Comparison of ENCODE assay signal across 15 cellular contexts in the genomic region with DNA sequence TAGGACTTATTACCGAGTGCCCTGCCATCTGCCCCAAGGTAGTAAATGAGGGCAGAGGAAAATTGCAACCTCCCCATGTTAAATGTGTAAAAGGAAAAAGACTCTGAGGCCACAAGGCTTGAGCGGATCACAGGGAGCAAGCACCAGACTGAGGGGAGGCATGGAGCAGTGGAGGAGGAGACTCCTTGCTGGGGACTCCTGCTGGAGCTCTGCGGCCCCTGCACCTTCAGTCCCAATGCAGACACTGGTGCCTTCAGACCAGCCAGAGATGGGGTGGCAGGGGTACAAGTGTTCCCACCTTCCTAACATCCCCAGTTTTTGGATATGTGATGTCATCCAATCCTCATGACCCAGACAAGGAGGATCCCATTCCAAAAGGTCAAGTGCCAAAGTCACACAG.
DNase-seq lines count a peak whose midpoint lies in the region; ATAC-seq and TF ChIP-seq lines count a peak whose summit lies in the region.
"Had no signal": no experiment of that assay in that cellular context is flagged by ENCODE, and none has a peak within 500 bp of the region (broad histone marks: within the 10 kb centered on the region; RNA-seq: fewer than 3 reads in every experiment).

No MANE protein-coding gene starts in this region.

- H3K9me3 Mint-ChIP-seq in naive thymus-derived CD4-positive, alpha-beta T cell = peaks cover 0 to 1% (median 0%) of the 10 kb centered on the region in 11 donors
- H3K9me3 Mint-ChIP-seq: activated CD4-positive, alpha-beta memory T cell treated with anti-CD3 and anti-CD28 coated beads for 36 hours; memory B cell had no signal

- H3K4me3 ChIP-seq in A673 (ENCODE audit: low read depth, low read length, poor library complexity, severe bottlenecking) (no peak overlapping the region), WERI-Rb-1 (ENCODE audit: low read depth, low read length) (no peak overlapping the region)
- H3K4me3 ChIP-seq in naive thymus-derived CD4-positive, alpha-beta T cell (ENCODE audit: low read length) = no peak overlapping the region

- peak; percentile 31; the same call in 1 of the 2 replicates for TF ChIP-seq CTCF in A673 (conservative IDR thresholded peaks at IDR 0.05; ENCODE audit: low read depth, low read length)
- peak; percentile 63 for TF ChIP-seq CTCF in WERI-Rb-1 (IDR thresholded peaks at IDR 0.05; ENCODE audit: low read depth, low read length)

- no peak overlapping the region for H3K27ac Mint-ChIP-seq in naive thymus-derived CD4-positive, alpha-beta T cell
- H3K27ac Mint-ChIP-seq: activated CD4-positive, alpha-beta memory T cell treated with anti-CD3 and anti-CD28 coated beads for 36 hours; memory B cell had no signal

- peak; percentile 23 for DNase-seq in A673 (ENCODE audit: low spot score)
- DNase-seq in ELR (ENCODE audit: low read depth) = peak; percentile 41
- DNase-seq in WERI-Rb-1 = no peak
- DNase-seq in hepatic stellate cell (ENCODE audit: low spot score) = peak; percentile 32
- no peak for DNase-seq in Ammon's horn (ENCODE audit: low spot score)
- DNase-seq in naive thymus-derived CD4-positive, alpha-beta T cell = no peak
- DNase-seq: activated CD4-positive, alpha-beta memory T cell treated with anti-CD3 and anti-CD28 coated beads for 36 hours; aorta; NCI-H2029; nucleus accumbens; SHP77 had no signal

- no peaks in the 10 kb centered on the region for H3K4me1 ChIP-seq in A673 (ENCODE audit: insufficient read depth, low read length, poor library complexity, severe bottlenecking)
- no peaks in the 10 kb centered on the region for H3K4me1 ChIP-seq in naive thymus-derived CD4-positive, alpha-beta T cell (ENCODE audit: control insufficient read depth in 2 of 2, insufficient read depth in 2 of 2, low read length in 2 of 2)

- no peaks in the 10 kb centered on the region for H3K9me3 ChIP-seq in A673 (ENCODE audit: low read depth, low read length, poor library complexity, severe bottlenecking)
- no peaks in the 10 kb centered on the region for H3K9me3 ChIP-seq in WERI-Rb-1 (ENCODE audit: severe bottlenecking)
- no peaks in the 10 kb centered on the region for H3K9me3 ChIP-seq in naive thymus-derived CD4-positive, alpha-beta T cell (ENCODE audit: control insufficient read depth in 2 of 3, low read length in 3 of 3)

- no peaks in the 10 kb centered on the region for H3K27me3 Mint-ChIP-seq in naive thymus-derived CD4-positive, alpha-beta T cell

- CTCF ChIA-PET in A673 (lab: Charles Lee) = interaction anchor here (0.5 to 1.3 kb wide), 4 partner anchors 191 to 1028 kb away, joined by 3 to 4 read pairs (median 4); no protein-coding TSS in a partner anchor
- CTCF ChIA-PET in naive thymus-derived CD4-positive, alpha-beta T cell (lab: Charles Lee) = interaction anchor here (1.0 kb wide), 1 partner anchor 327 kb away, joined by 3 read pairs; no protein-coding TSS in a partner anchor

- no peaks in the 10 kb centered on the region for H3K36me3 Mint-ChIP-seq in naive thymus-derived CD4-positive, alpha-beta T cell
- H3K36me3 Mint-ChIP-seq: activated CD4-positive, alpha-beta memory T cell treated with anti-CD3 and anti-CD28 coated beads for 36 hours; memory B cell had no signal

- no peak for ATAC-seq in GM18873 (IDR thresholded peaks at IDR 0.05; ENCODE audit: low FRiP score, unreplicated experiment)
- ATAC-seq in HG03175 (IDR thresholded peaks at IDR 0.05; ENCODE audit: unreplicated experiment) = no peak
- no peak for ATAC-seq in naive thymus-derived CD4-positive, alpha-beta T cell

- POLR2A ChIA-PET in A673 (lab: Charles Lee; ENCODE audit: low non-redundant PET) = no interaction called here
- POLR2A ChIA-PET in naive thymus-derived CD4-positive, alpha-beta T cell (lab: Charles Lee) = no interaction called here

- no TSS peak for BruUV-seq in A673 (replicated peaks; lab: Mats Ljungman, UMichigan)

- no peak overlapping the region for H3K27ac ChIP-seq in A673 (ENCODE audit: low read depth, low read length, poor library complexity, severe bottlenecking)
- no peak overlapping the region for H3K27ac ChIP-seq in WERI-Rb-1
- no peak overlapping the region for H3K27ac ChIP-seq in naive thymus-derived CD4-positive, alpha-beta T cell (ENCODE audit: low read depth, low read length)
- H3K27ac ChIP-seq: C4-2B had no signal

- intact Hi-C loops in A673 (cut with micrococcal nuclease; ENCODE audit: unreplicated experiment) = loop anchor here (5.0 kb wide), 2 partner anchors 189 to 489 kb away; no protein-coding TSS in a partner anchor
- intact Hi-C loops in naive thymus-derived CD4-positive, alpha-beta T cell (cut with micrococcal nuclease) = no loop called here

- peaks cover 0 to 6% (median 2%) of the 10 kb centered on the region in 7 donors for H3K4me1 Mint-ChIP-seq in naive thymus-derived CD4-positive, alpha-beta T cell
- H3K4me1 Mint-ChIP-seq: memory B cell had no signal

- H3K27me3 ChIP-seq in A673 (replicated peaks; ENCODE audit: insufficient read depth, low read depth, low read length, poor library complexity) (no peaks in the 10 kb centered on the region), WERI-Rb-1 (ENCODE audit: insufficient read depth, low read depth, severe bottlenecking) (no peaks in the 10 kb centered on the region)
- H3K27me3 ChIP-seq in naive thymus-derived CD4-positive, alpha-beta T cell (ENCODE audit: control insufficient read depth in 2 of 2, insufficient read depth in 2 of 2, low read length in 2 of 2) = no peaks in the 10 kb centered on the region

- H3K36me3 ChIP-seq in A673 (ENCODE audit: insufficient read depth, low read length, poor library complexity, severe bottlenecking) (no peaks in the 10 kb centered on the region), WERI-Rb-1 (no peaks in the 10 kb centered on the region)
- no peaks in the 10 kb centered on the region for H3K36me3 ChIP-seq in naive thymus-derived CD4-positive, alpha-beta T cell (ENCODE audit: control insufficient read depth in 2 of 3, insufficient read depth in 3 of 3, low read length in 3 of 3)

- no peak overlapping the region for H3K4me3 Mint-ChIP-seq in naive thymus-derived CD4-positive, alpha-beta T cell
- H3K4me3 Mint-ChIP-seq: activated CD4-positive, alpha-beta memory T cell treated with anti-CD3 and anti-CD28 coated beads for 36 hours; memory B cell had no signal

Comparison
In these comparisons a context has a peak if more than half of its experiments do, and no peak if none do; other contexts are left out.
1. DNase-seq: peak in A673 (single experiment), ELR (single experiment) and hepatic stellate cell (single experiment); none in WERI-Rb-1 (single experiment), Ammon's horn (single experiment) and naive thymus-derived CD4-positive, alpha-beta T cell (0 of 9).